1 cellular context compared by ENCODE assay signal in the genomic region with DNA sequence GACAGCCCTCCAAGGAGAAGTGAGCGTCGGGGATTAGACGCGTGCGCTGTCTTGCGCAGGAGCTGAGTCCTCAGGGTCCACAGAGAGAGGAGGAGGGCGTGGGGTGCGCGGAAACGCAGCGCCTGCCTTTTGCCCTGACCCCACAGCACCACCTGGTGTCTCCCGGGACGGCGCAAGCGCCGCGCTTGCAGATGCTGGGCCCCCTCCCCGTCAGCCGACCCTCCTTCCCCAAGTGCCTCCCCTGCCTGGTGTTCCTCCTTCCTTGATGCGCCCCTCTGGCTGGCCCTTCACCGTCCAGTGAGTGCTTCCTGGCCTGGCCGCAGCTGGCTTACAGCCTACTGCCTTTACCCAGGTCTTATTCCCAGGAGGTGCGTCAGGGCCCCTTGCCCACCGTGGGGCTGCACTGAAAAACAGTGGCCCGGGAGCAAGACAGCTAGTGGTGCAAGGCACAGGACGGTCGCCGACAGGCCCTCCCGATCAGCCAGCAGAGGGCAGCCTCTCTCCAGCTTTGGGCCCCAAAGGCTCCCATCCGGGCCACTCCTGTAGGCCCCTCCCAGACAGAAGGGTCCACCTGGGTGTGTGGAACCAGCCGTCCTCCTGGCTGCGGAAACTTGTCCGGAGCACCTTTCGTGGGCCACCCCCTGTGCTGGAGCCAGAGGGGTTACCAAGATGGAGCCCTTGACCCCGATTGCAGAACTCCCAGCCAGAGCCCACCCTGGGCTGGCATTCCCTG.
TF ChIP-seq lines count a peak whose summit lies in the region.

No MANE protein-coding gene starts in this region.

TF ChIP-seq in K562, 482 proteins besides CTCF, POLR2A, EP300 and RAD21 (continued from another document and continues in another):
- TF ChIP-seq, protein P1, sequence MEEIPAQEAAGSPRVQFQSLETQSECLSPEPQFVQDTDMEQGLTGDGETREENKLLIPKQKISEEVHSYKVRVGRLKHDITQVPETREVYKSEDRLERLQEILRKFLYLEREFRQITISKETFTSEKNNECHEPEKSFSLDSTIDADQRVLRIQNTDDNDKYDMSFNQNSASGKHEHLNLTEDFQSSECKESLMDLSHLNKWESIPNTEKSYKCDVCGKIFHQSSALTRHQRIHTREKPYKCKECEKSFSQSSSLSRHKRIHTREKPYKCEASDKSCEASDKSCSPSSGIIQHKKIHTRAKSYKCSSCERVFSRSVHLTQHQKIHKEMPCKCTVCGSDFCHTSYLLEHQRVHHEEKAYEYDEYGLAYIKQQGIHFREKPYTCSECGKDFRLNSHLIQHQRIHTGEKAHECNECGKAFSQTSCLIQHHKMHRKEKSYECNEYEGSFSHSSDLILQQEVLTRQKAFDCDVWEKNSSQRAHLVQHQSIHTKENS (CRISPR knock-in tag; IDR thresholded peaks at IDR 0.05), result no peak
- TF ChIP-seq SP1 (CRISPR knock-in tag; IDR thresholded peaks at IDR 0.05), result peak; percentile 93
- TF ChIP-seq ATF2 (CRISPR knock-in tag; IDR thresholded peaks at IDR 0.05), result no peak
- TF ChIP-seq SNAPC5 (CRISPR knock-in tag; IDR thresholded peaks at IDR 0.05), result no peak
- no peak for TF ChIP-seq ZBTB12 (CRISPR knock-in tag; IDR thresholded peaks at IDR 0.05)
- TF ChIP-seq MIER1 (IDR thresholded peaks at IDR 0.05; ENCODE audit: low read depth), result no peak
- TF ChIP-seq CC2D1A (IDR thresholded peaks at IDR 0.05), result peak; percentile 80
- no peak for TF ChIP-seq NELFE (IDR thresholded peaks at IDR 0.05; ENCODE audit: insufficient read depth, insufficient read length)
- TF ChIP-seq MCM5 (IDR thresholded peaks at IDR 0.05; ENCODE audit: low read depth), result no peak
- no peak for TF ChIP-seq ZNF507 (tag; conservative IDR thresholded peaks at IDR 0.05)
- no peak for TF ChIP-seq TSC22D4 (tag; IDR thresholded peaks at IDR 0.05)
- no peak for TF ChIP-seq RFX5 (IDR thresholded peaks at IDR 0.05; ENCODE audit: low read depth, low read length)
- TF ChIP-seq, protein P2, sequence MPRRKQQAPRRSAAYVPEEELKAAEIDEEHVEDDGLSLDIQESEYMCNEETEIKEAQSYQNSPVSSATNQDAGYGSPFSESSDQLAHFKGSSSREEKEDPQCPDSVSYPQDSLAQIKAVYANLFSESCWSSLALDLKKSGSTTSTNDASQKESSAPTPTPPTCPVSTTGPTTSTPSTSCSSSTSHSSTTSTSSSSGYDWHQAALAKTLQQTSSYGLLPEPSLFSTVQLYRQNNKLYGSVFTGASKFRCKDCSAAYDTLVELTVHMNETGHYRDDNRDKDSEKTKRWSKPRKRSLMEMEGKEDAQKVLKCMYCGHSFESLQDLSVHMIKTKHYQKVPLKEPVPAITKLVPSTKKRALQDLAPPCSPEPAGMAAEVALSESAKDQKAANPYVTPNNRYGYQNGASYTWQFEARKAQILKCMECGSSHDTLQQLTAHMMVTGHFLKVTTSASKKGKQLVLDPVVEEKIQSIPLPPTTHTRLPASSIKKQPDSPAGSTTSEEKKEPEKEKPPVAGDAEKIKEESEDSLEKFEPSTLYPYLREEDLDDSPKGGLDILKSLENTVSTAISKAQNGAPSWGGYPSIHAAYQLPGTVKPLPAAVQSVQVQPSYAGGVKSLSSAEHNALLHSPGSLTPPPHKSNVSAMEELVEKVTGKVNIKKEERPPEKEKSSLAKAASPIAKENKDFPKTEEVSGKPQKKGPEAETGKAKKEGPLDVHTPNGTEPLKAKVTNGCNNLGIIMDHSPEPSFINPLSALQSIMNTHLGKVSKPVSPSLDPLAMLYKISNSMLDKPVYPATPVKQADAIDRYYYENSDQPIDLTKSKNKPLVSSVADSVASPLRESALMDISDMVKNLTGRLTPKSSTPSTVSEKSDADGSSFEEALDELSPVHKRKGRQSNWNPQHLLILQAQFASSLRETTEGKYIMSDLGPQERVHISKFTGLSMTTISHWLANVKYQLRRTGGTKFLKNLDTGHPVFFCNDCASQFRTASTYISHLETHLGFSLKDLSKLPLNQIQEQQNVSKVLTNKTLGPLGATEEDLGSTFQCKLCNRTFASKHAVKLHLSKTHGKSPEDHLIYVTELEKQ (CRISPR knock-in tag; IDR thresholded peaks at IDR 0.05), result no peak
- no peak for TF ChIP-seq FOXJ3 (CRISPR knock-in tag; IDR thresholded peaks at IDR 0.05)
- no peak for TF ChIP-seq THRAP3 (IDR thresholded peaks at IDR 0.05; ENCODE audit: borderline replicate concordance)
- no peak for TF ChIP-seq ZC3H8 (IDR thresholded peaks at IDR 0.05)
- TF ChIP-seq ZZZ3 (IDR thresholded peaks at IDR 0.05), result no peak
- TF ChIP-seq ZNF239 (CRISPR knock-in tag; IDR thresholded peaks at IDR 0.05), result no peak
- no peak for TF ChIP-seq TEAD2 (tag; IDR thresholded peaks at IDR 0.05)
- TF ChIP-seq HLTF (IDR thresholded peaks at IDR 0.05), result no peak; the same call in 1 of the 2 replicates
- TF ChIP-seq, protein P3, sequence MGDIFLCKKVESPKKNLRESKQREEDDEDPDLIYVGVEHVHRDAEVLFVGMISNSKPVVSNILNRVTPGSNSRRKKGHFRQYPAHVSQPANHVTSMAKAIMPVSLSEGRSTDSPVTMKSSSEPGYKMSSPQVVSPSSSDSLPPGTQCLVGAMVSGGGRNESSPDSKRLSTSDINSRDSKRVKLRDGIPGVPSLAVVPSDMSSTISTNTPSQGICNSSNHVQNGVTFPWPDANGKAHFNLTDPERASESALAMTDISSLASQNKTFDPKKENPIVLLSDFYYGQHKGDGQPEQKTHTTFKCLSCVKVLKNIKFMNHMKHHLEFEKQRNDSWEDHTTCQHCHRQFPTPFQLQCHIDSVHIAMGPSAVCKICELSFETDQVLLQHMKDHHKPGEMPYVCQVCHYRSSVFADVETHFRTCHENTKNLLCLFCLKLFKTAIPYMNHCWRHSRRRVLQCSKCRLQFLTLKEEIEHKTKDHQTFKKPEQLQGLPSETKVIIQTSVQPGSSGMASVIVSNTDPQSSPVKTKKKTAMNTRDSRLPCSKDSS (IDR thresholded peaks at IDR 0.05; ENCODE audit: low read depth, partially characterized antibody), result no peak
- no peak for TF ChIP-seq NCOA1 (IDR thresholded peaks at IDR 0.05; ENCODE audit: low read depth)
- TF ChIP-seq, protein P4, sequence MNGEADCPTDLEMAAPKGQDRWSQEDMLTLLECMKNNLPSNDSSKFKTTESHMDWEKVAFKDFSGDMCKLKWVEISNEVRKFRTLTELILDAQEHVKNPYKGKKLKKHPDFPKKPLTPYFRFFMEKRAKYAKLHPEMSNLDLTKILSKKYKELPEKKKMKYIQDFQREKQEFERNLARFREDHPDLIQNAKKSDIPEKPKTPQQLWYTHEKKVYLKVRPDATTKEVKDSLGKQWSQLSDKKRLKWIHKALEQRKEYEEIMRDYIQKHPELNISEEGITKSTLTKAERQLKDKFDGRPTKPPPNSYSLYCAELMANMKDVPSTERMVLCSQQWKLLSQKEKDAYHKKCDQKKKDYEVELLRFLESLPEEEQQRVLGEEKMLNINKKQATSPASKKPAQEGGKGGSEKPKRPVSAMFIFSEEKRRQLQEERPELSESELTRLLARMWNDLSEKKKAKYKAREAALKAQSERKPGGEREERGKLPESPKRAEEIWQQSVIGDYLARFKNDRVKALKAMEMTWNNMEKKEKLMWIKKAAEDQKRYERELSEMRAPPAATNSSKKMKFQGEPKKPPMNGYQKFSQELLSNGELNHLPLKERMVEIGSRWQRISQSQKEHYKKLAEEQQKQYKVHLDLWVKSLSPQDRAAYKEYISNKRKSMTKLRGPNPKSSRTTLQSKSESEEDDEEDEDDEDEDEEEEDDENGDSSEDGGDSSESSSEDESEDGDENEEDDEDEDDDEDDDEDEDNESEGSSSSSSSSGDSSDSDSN (IDR thresholded peaks at IDR 0.05; ENCODE audit: borderline replicate concordance in 1 of 2, low read depth in 2 of 2, low read length in 2 of 2), result no peak
- no peak for TF ChIP-seq SETDB1 (IDR thresholded peaks at IDR 0.05; ENCODE audit: low read length)
- no peak for TF ChIP-seq TCF7L2 (IDR thresholded peaks at IDR 0.05; ENCODE audit: low read depth, low read length)
- no peak for TF ChIP-seq PHB (CRISPR knock-in tag; IDR thresholded peaks at IDR 0.05)
- no peak for TF ChIP-seq MCM7 (IDR thresholded peaks at IDR 0.05)
- TF ChIP-seq ATF7 (IDR thresholded peaks at IDR 0.05), result peak; percentile 60
- TF ChIP-seq BRD4 (IDR thresholded peaks at IDR 0.05), result no peak
- no peak for TF ChIP-seq ZNF165 (CRISPR knock-in tag; IDR thresholded peaks at IDR 0.05; ENCODE audit: borderline replicate concordance)
- peak; percentile 23; the same call in 1 of the 2 replicates for TF ChIP-seq BCOR (IDR thresholded peaks at IDR 0.05)
- 0 out of 3 replicates have a peak, but pooled peaks of 1 of the 2 experiments have one; percentile 75 for TF ChIP-seq CBX3 (IDR thresholded peaks at IDR 0.05; ENCODE audit: borderline replicate concordance in 1 of 2, low read length in 2 of 2)
- peak; percentile 82 to 85 for TF ChIP-seq NRF1 (conservative IDR thresholded peaks at IDR 0.05 in 1 of 2, IDR thresholded peaks at IDR 0.05 in 1 of 2)
- TF ChIP-seq HNRNPH1 (optimal IDR thresholded peaks at IDR 0.05; ENCODE audit: low read depth, low read length), result no peak
- no peak for TF ChIP-seq ZNF77 (CRISPR knock-in tag; IDR thresholded peaks at IDR 0.05)
- TF ChIP-seq HNRNPL (IDR thresholded peaks at IDR 0.05; ENCODE audit: low read depth, low read length), result no peak
- TF ChIP-seq ZNF584 (CRISPR knock-in tag; IDR thresholded peaks at IDR 0.05; ENCODE audit: low read depth), result no peak
- no peak for TF ChIP-seq TRIM25 (IDR thresholded peaks at IDR 0.05; ENCODE audit: borderline replicate concordance)
- TF ChIP-seq KDM5B (IDR thresholded peaks at IDR 0.05; ENCODE audit: insufficient replicate concordance, low read depth, low read length), result no peak
- TF ChIP-seq MYC (IDR thresholded peaks at IDR 0.05; ENCODE audit: low read depth, low read length), result peak; percentile 44; the same call in 1 of the 2 replicates
- no peak for TF ChIP-seq MYC (CRISPR knock-in tag; IDR thresholded peaks at IDR 0.05; ENCODE audit: borderline replicate concordance, low read depth)
- TF ChIP-seq, protein P5, sequence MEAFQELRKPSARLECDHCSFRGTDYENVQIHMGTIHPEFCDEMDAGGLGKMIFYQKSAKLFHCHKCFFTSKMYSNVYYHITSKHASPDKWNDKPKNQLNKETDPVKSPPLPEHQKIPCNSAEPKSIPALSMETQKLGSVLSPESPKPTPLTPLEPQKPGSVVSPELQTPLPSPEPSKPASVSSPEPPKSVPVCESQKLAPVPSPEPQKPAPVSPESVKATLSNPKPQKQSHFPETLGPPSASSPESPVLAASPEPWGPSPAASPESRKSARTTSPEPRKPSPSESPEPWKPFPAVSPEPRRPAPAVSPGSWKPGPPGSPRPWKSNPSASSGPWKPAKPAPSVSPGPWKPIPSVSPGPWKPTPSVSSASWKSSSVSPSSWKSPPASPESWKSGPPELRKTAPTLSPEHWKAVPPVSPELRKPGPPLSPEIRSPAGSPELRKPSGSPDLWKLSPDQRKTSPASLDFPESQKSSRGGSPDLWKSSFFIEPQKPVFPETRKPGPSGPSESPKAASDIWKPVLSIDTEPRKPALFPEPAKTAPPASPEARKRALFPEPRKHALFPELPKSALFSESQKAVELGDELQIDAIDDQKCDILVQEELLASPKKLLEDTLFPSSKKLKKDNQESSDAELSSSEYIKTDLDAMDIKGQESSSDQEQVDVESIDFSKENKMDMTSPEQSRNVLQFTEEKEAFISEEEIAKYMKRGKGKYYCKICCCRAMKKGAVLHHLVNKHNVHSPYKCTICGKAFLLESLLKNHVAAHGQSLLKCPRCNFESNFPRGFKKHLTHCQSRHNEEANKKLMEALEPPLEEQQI (IDR thresholded peaks at IDR 0.05), result no peak
- TF ChIP-seq ZFP36 (IDR thresholded peaks at IDR 0.05; ENCODE audit: low read depth, low read length, partially characterized antibody), result no peak
- TF ChIP-seq E2F4 (CRISPR knock-in tag; IDR thresholded peaks at IDR 0.05; ENCODE audit: low read depth), result no peak
- TF ChIP-seq POLR2G (IDR thresholded peaks at IDR 0.05; ENCODE audit: low read depth, low read length), result peak; percentile 26; the same call in 1 of the 2 replicates
- no peak for TF ChIP-seq ZNF57 (CRISPR knock-in tag; IDR thresholded peaks at IDR 0.05)
- no peak for TF ChIP-seq ZNF146 (CRISPR knock-in tag; IDR thresholded peaks at IDR 0.05; ENCODE audit: unreplicated experiment)
- no peak for TF ChIP-seq ZNF668 (CRISPR knock-in tag; IDR thresholded peaks at IDR 0.05)
- peak; percentile 52 for TF ChIP-seq NEUROD1 (IDR thresholded peaks at IDR 0.05; ENCODE audit: borderline replicate concordance, low read depth, low read length, partially characterized antibody)
